Comparison of ENCODE assay signal across 1 cellular context in genomic region chr22:46526484-46526839, GRCh38.
TF ChIP-seq lines count a peak whose summit lies in the region.

No MANE protein-coding gene starts in this region.

TF ChIP-seq in A549, 52 proteins besides CTCF, POLR2A, EP300 and RAD21 (continued from another document):
- TF ChIP-seq REST (IDR thresholded peaks at IDR 0.05) = no peak
